ENCODE assay signal across 8 cellular contexts in genomic region chr18:48951448-48952286, GRCh38. TPM values are rescaled to one million over a fixed set of nuclear protein-coding genes. Genes with fewer than 3 reads are reported as not detected.
DNase-seq lines count a peak whose midpoint lies in the region; ATAC-seq and TF ChIP-seq lines count a peak whose summit lies in the region.

No MANE protein-coding gene starts in this region.

- TF ChIP-seq CTCF in C4-2B (conservative IDR thresholded peaks at IDR 0.05) (no peak; the same call in 1 of the 2 replicates), lung (IDR thresholded peaks at IDR 0.05; ENCODE audit: control extremely low read depth, extremely low read depth) (no peak)
- TF ChIP-seq CTCF in activated CD8-positive, alpha-beta T cell treated with anti-CD3 and anti-CD28 coated beads for 36 hours (IDR thresholded peaks at IDR 0.05): no peak

- POLR2A ChIA-PET in activated CD8-positive, alpha-beta T cell treated with anti-CD3 and anti-CD28 coated beads for 36 hours (lab: Charles Lee): interaction anchor here (0.6 to 2.2 kb wide), 11 partner anchors 9 to 171 kb away, joined by 3 to 14 read pairs (median 3); no protein-coding TSS in a partner anchor

- H3K4me3 ChIP-seq in ectodermal cell (ENCODE audit: insufficient read depth, low read depth, low read length) (peak overlapping the region; percentile 51), lung (peak overlapping the region; percentile 74)

- H3K4me1 ChIP-seq in ectodermal cell (ENCODE audit: control insufficient read depth, insufficient read depth, low read length) (peaks cover 30% of the 10 kb centered on the region), lung (ENCODE audit: control insufficient read depth in 2 of 2, insufficient read depth in 2 of 2, low read length in 2 of 2) (peaks cover 8 to 19% of the 10 kb centered on the region in 2 donors)

- H3K36me3 Mint-ChIP-seq in activated CD8-positive, alpha-beta T cell treated with anti-CD3 and anti-CD28 coated beads for 36 hours (ENCODE audit: low read depth): peaks cover 25% of the 10 kb centered on the region

- 0% methylated on average over 86 to 91 of the region's 106 CpGs for WGBS in ectodermal cell, 2 experiments
- 0 to 1% methylated on average over 66 to 98 of the region's 106 CpGs for WGBS in lung, 2 donors

- H3K9me3 ChIP-seq in ectodermal cell (ENCODE audit: control insufficient read depth, low read length): no peaks in the 10 kb centered on the region
- no peaks in the 10 kb centered on the region for H3K9me3 ChIP-seq in lung (ENCODE audit: control insufficient read depth in 2 of 2, insufficient read depth in 1 of 2, low read length in 1 of 2)

- peaks cover 29% of the 10 kb centered on the region for H3K4me1 Mint-ChIP-seq in activated CD8-positive, alpha-beta T cell treated with anti-CD3 and anti-CD28 coated beads for 36 hours (ENCODE audit: low read depth)

- CTCF ChIA-PET in activated CD8-positive, alpha-beta T cell treated with anti-CD3 and anti-CD28 coated beads for 36 hours (lab: Charles Lee): interaction anchor here (0.6 to 1.6 kb wide), 5 partner anchors 11 to 175 kb away, joined by 3 to 4 read pairs (median 4); no protein-coding TSS in a partner anchor

- H3K4me3 Mint-ChIP-seq in activated CD8-positive, alpha-beta T cell treated with anti-CD3 and anti-CD28 coated beads for 36 hours: peak overlapping the region; percentile 90

- peak; percentile 41 for ATAC-seq in GM19372 (IDR thresholded peaks at IDR 0.05; ENCODE audit: low read depth, unreplicated experiment)
- ATAC-seq in HG03469 (IDR thresholded peaks at IDR 0.05; ENCODE audit: unreplicated experiment): peak; percentile 30
- ATAC-seq in activated CD8-positive, alpha-beta T cell treated with anti-CD3 and anti-CD28 coated beads for 36 hours: peak; percentile 48
- ATAC-seq in lung (ENCODE audit: insufficient read depth, low FRiP score): peak; percentile 57

- H3K27ac Mint-ChIP-seq in activated CD8-positive, alpha-beta T cell treated with anti-CD3 and anti-CD28 coated beads for 36 hours: peak overlapping the region; percentile 81

- peak overlapping the region; percentile 86 for H3K27ac ChIP-seq in C4-2B
- H3K27ac ChIP-seq in ectodermal cell (ENCODE audit: insufficient read depth, low read depth, low read length, poor library complexity, severe bottlenecking): peak overlapping the region; percentile 91
- H3K27ac ChIP-seq in lung (ENCODE audit: low read depth in 1 of 2, low read length in 1 of 2): peak overlapping the region; percentile 97 to 99

- H3K27me3 ChIP-seq in ectodermal cell (ENCODE audit: control insufficient read depth, insufficient read depth, low read length, poor library complexity, severe bottlenecking): peaks cover 57% of the 10 kb centered on the region
- no peaks in the 10 kb centered on the region for H3K27me3 ChIP-seq in lung (ENCODE audit: control insufficient read depth, insufficient read depth)

- H3K36me3 ChIP-seq in ectodermal cell (ENCODE audit: control insufficient read depth, insufficient read depth, low read length) (no peaks in the 10 kb centered on the region), lung (ENCODE audit: control insufficient read depth in 2 of 2, insufficient read depth in 2 of 2, low read length in 2 of 2) (no peaks in the 10 kb centered on the region)

- no peaks in the 10 kb centered on the region for H3K9me3 Mint-ChIP-seq in activated CD8-positive, alpha-beta T cell treated with anti-CD3 and anti-CD28 coated beads for 36 hours

- intact Hi-C loops in activated CD8-positive, alpha-beta T cell treated with anti-CD3 and anti-CD28 coated beads for 36 hours (cut with micrococcal nuclease): no loop called here

- DNase-seq in NCI-H82 treated with DMSO at 0.1 percent for 48 hours (lab: John Stamatoyannopoulos, UW; ENCODE audit: unreplicated experiment): peak; percentile 54
- peak; percentile 77 for DNase-seq in activated CD8-positive, alpha-beta T cell treated with anti-CD3 and anti-CD28 coated beads for 36 hours
- DNase-seq in lung (ENCODE audit: low spot score): peak; percentile 84
- DNase-seq in stimulated activated CD8-positive, alpha-beta memory T cell treated with anti-CD3 and anti-CD28 coated beads, Interleukin-12 subunit alpha, Interleukin-12 subunit beta, amount 100 ng/mL, for 24 hours (ENCODE audit: extremely low read depth): peak; percentile 53

- H3K27me3 Mint-ChIP-seq in activated CD8-positive, alpha-beta T cell treated with anti-CD3 and anti-CD28 coated beads for 36 hours: no peaks in the 10 kb centered on the region

RNA-seq across cellular contexts. Expression of gene SMAD7, which starts 0.9 kb away (rescaled TPM):
- total RNA-seq in activated CD8-positive, alpha-beta T cell treated with anti-CD3 and anti-CD28 coated beads for 36 hours: 10 to 100 TPM; 17.4 to 18.1 TPM
- polyA plus RNA-seq in ectodermal cell (2013, experiment 1 of 4): 3.6 TPM
- 1.9 TPM for polyA plus RNA-seq in ectodermal cell (2013, experiment 2 of 4)
- 2.5 TPM for polyA plus RNA-seq in ectodermal cell (2013, experiment 3 of 4)
- 3.9 TPM for polyA plus RNA-seq in ectodermal cell (2013, experiment 4 of 4)
- total RNA-seq in lung: 10 to 100 TPM; 39.1 to 58.8 TPM
- polyA plus RNA-seq in lung: 10 to 100 TPM; 11.8 to 32.5 TPM

Comparison
In these comparisons a context has a peak if more than half of its experiments do, and no peak if none do; other contexts are left out.
1. Peak in every context shown above with its lines: DNase-seq, ATAC-seq, H3K4me3 ChIP-seq and H3K27ac ChIP-seq.